11 cellular contexts compared by ENCODE assay signal in the genomic region with DNA sequence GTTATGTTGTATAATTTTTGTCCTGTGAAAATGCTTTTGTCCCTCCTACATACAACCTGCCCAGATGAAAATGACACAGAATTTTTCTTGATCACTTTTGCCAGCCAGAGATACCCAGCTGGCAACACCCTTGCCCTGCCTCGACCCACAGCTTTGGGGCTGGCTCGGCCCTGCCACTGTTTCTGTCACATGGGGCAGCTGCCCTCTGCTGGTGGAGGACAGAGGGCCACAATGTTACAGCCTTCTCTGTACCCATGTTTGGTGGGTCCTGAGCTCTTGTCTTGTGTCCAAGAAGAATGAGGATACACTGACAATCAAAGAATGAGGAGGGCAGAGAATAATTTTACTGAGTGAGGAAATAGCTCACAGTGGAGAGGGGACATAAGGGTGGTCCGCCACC. TPM values are rescaled to one million over a fixed set of nuclear protein-coding genes. Genes with fewer than 3 reads are reported as not detected.
DNase-seq lines count a peak whose midpoint lies in the region; ATAC-seq, FAIRE-seq and TF ChIP-seq lines count a peak whose summit lies in the region.
"Had no signal": no experiment of that assay in that cellular context is flagged by ENCODE, and none has a peak within 500 bp of the region (broad histone marks: within the 10 kb centered on the region; RNA-seq: fewer than 3 reads in every experiment).

No MANE protein-coding gene starts in this region.

- H3K9ac ChIP-seq in kidney (ENCODE audit: low read length in 2 of 2) = no peak overlapping the region

- H3K4me1 Mint-ChIP-seq in activated CD8-positive, alpha-beta memory T cell treated with anti-CD3 and anti-CD28 coated beads, Interleukin-2, amount 10 ng/mL, durations not matched to agents 7 days and 5 days = no peaks in the 10 kb centered on the region
- H3K4me1 Mint-ChIP-seq: CD4-positive, CD25-positive, alpha-beta regulatory T cell had no signal

- peaks cover 6% of the 10 kb centered on the region for H3K27me3 Mint-ChIP-seq in activated CD8-positive, alpha-beta memory T cell treated with anti-CD3 and anti-CD28 coated beads, Interleukin-2, amount 10 ng/mL, durations not matched to agents 7 days and 5 days
- H3K27me3 Mint-ChIP-seq: CD4-positive, CD25-positive, alpha-beta regulatory T cell had no signal

- no peaks in the 10 kb centered on the region for H3K36me3 ChIP-seq in kidney (ENCODE audit: control insufficient read depth in 1 of 2, insufficient read depth in 2 of 2, low read length in 2 of 2)

- no peak overlapping the region for H3K27ac ChIP-seq in kidney (ENCODE audit: low read depth in 2 of 2, low read length in 2 of 2)

- H3K9me3 ChIP-seq in kidney (ENCODE audit: control insufficient read depth in 1 of 2, low read length in 2 of 2) = no peaks in the 10 kb centered on the region

- FAIRE-seq in kidney (lab: Jason Lieb, UNC) = no peak

- H3K4me3 Mint-ChIP-seq in activated CD8-positive, alpha-beta memory T cell treated with anti-CD3 and anti-CD28 coated beads, Interleukin-2, amount 10 ng/mL, durations not matched to agents 7 days and 5 days = no peak overlapping the region
- H3K4me3 Mint-ChIP-seq: CD4-positive, CD25-positive, alpha-beta regulatory T cell had no signal

- H3K4me1 ChIP-seq in kidney (ENCODE audit: control insufficient read depth in 1 of 2, insufficient read depth in 1 of 2, low read depth in 1 of 2, low read length in 2 of 2) = no peaks in the 10 kb centered on the region

- intact Hi-C loops in kidney (cut with DNase I) = no loop called here

- no peaks in the 10 kb centered on the region for H3K36me3 Mint-ChIP-seq in activated CD8-positive, alpha-beta memory T cell treated with anti-CD3 and anti-CD28 coated beads, Interleukin-2, amount 10 ng/mL, durations not matched to agents 7 days and 5 days
- H3K36me3 Mint-ChIP-seq: CD4-positive, CD25-positive, alpha-beta regulatory T cell had no signal

- no peak for TF ChIP-seq POLR2A in NB4 (IDR thresholded peaks at IDR 0.05; ENCODE audit: extremely low read depth, insufficient read length)

- peak; percentile 55 for DNase-seq in activated CD8-positive, alpha-beta memory T cell treated with anti-CD3 and anti-CD28 coated beads for 24 hours
- DNase-seq in activated CD8-positive, alpha-beta memory T cell treated with anti-CD3 and anti-CD28 coated beads, Interleukin-2, amount 10 ng/mL, durations not matched to agents 7 days and 5 days = no peak
- DNase-seq in NB4 (ENCODE audit: low read depth) (peak; percentile 2), ecto neural progenitor cell (ENCODE audit: low spot score) (peak; percentile 47), retinal pigment epithelial cell (ENCODE audit: low read depth) (no peak), kidney (no peak)
- no peak for DNase-seq in stimulated activated naive CD4-positive, alpha-beta T cell treated with Interleukin-2 at 50 U/mL for 16 hours (lab: John Stamatoyannopoulos, UW)
- DNase-seq: cortex of kidney had no signal

- no peaks in the 10 kb centered on the region for H3K9me3 Mint-ChIP-seq in activated CD8-positive, alpha-beta memory T cell treated with anti-CD3 and anti-CD28 coated beads, Interleukin-2, amount 10 ng/mL, durations not matched to agents 7 days and 5 days (ENCODE audit: low read depth)

- H3K27ac Mint-ChIP-seq in activated CD8-positive, alpha-beta memory T cell treated with anti-CD3 and anti-CD28 coated beads, Interleukin-2, amount 10 ng/mL, durations not matched to agents 7 days and 5 days = no peak overlapping the region

- H3K4me3 ChIP-seq in NB4 (ENCODE audit: low read depth, low read length) = no peak overlapping the region
- no peak overlapping the region for H3K4me3 ChIP-seq in retinal pigment epithelial cell (ENCODE audit: low read length)
- H3K4me3 ChIP-seq in kidney (ENCODE audit: low read length in 2 of 2) = no peak overlapping the region
- H3K4me3 ChIP-seq: lung had no signal

- no peak for ATAC-seq in activated CD8-positive, alpha-beta memory T cell treated with anti-CD3 and anti-CD28 coated beads, Interleukin-2, amount 10 ng/mL, durations not matched to agents 7 days and 5 days
- ATAC-seq in HG03469 (IDR thresholded peaks at IDR 0.05; ENCODE audit: unreplicated experiment) = no peak

- TF ChIP-seq CTCF in NB4 (IDR thresholded peaks at IDR 0.05; ENCODE audit: low read depth, low read length) (peak; percentile 18), retinal pigment epithelial cell (conservative IDR thresholded peaks at IDR 0.05; ENCODE audit: low read depth, low read length) (peak; percentile 39), kidney (IDR thresholded peaks at IDR 0.05; ENCODE audit: borderline replicate concordance, extremely low read depth, insufficient read depth) (no peak)

- CTCF ChIA-PET in activated CD8-positive, alpha-beta memory T cell treated with anti-CD3 and anti-CD28 coated beads, Interleukin-2, amount 10 ng/mL, durations not matched to agents 7 days and 5 days (lab: Charles Lee) = interaction anchor here (1.9 kb wide), 1 partner anchor 250 kb away, joined by 4 read pairs; no protein-coding TSS in a partner anchor

RNA-seq across cellular contexts. Expression of a gene that starts 31.1 kb away (rescaled TPM):
- not detected for total RNA-seq in activated CD8-positive, alpha-beta memory T cell treated with anti-CD3 and anti-CD28 coated beads, Interleukin-2, amount 10 ng/mL, durations not matched to agents 7 days and 5 days
- total RNA-seq in kidney = not detected
- not detected for polyA plus RNA-seq in kidney (ENCODE audit: insufficient read depth, low read depth, low replicate concordance)
- total RNA-seq: CD4-positive, CD25-positive, alpha-beta regulatory T cell had no signal
- polyA plus RNA-seq: CD4-positive, CD25-positive, alpha-beta regulatory T cell had no signal

Comparison
In these comparisons a context has a peak if more than half of its experiments do, and no peak if none do; other contexts are left out.
1. DNase-seq: peak in activated CD8-positive, alpha-beta memory T cell treated with anti-CD3 and anti-CD28 coated beads for 24 hours (single experiment), NB4 (single experiment) and ecto neural progenitor cell (single experiment); none in activated CD8-positive, alpha-beta memory T cell treated with anti-CD3 and anti-CD28 coated beads, Interleukin-2, amount 10 ng/mL, durations not matched to agents 7 days and 5 days (single experiment), retinal pigment epithelial cell (single experiment), kidney (single experiment) and stimulated activated naive CD4-positive, alpha-beta T cell treated with Interleukin-2 at 50 U/mL for 16 hours (single experiment).